1 cellular context compared by ENCODE assay signal in genomic region chr7:5452470-5452899, GRCh38.
TF ChIP-seq lines count a peak whose summit lies in the region.

No MANE protein-coding gene starts in this region.

TF ChIP-seq in SK-N-SH treated with all-trans-retinoic acid at 6 μM for 48 hours, 23 proteins besides CTCF, POLR2A, EP300 and RAD21:
- TF ChIP-seq RARB (CRISPR knock-in tag; IDR thresholded peaks at IDR 0.05): no peak
- no peak for TF ChIP-seq TOX (CRISPR knock-in tag; IDR thresholded peaks at IDR 0.05; ENCODE audit: borderline replicate concordance)
- no peak for TF ChIP-seq CSRNP3 (CRISPR knock-in tag; IDR thresholded peaks at IDR 0.05)
- no peak for TF ChIP-seq ZFP30 (CRISPR knock-in tag; IDR thresholded peaks at IDR 0.05)
